In genomic region chr16:1020591-1020990, GRCh38 we compare ENCODE assay signal across 30 cellular contexts. TPM values are rescaled to one million over a fixed set of nuclear protein-coding genes. Genes with fewer than 3 reads are reported as not detected.
"Had no signal": no experiment of that assay in that cellular context is flagged by ENCODE, and none has a peak within 500 bp of the region (broad histone marks: within the 10 kb centered on the region; RNA-seq: fewer than 3 reads in every experiment).

No MANE protein-coding gene starts in this region.

- DNase-seq: stimulated activated CD4-positive, alpha-beta T cell treated with anti-CD3 and anti-CD28 coated beads, Interleukin-2, amount 100 ng/mL, for 48 hours; stimulated activated CD4-positive, alpha-beta T cell treated with anti-CD3 and anti-CD28 coated beads, Interleukin-4, amount 100 ng/mL, for 1 hour; stimulated activated CD4-positive, alpha-beta T cell treated with anti-CD3 and anti-CD28 coated beads, Interleukin-4, amount 100 ng/mL, for 24 hours; stimulated activated CD4-positive, alpha-beta T cell treated with anti-CD3 and anti-CD28 coated beads, Interleukin-4, amount 100 ng/mL, for 4 hours; stimulated activated CD8-positive, alpha-beta memory T cell treated with anti-CD3 and anti-CD28 coated beads, Interleukin-4, amount 100 ng/mL, for 48 hours; stimulated activated naive B cell treated with anti-CD40 and anti-IgM and Interleukin-4, amounts not matched to agents 10 μg/mL and 1 μg/mL and 100 μg/mL, for 72 hours; stimulated activated naive CD4-positive, alpha-beta T cell; stimulated activated naive CD4-positive, alpha-beta T cell treated with Interleukin-2 at 50 U/mL for 16 hours; stimulated activated naive CD8-positive, alpha-beta T cell treated with anti-CD3 and anti-CD28 coated beads, Interleukin-15, amount 100 ng/mL, for 72 hours; stimulated activated naive CD8-positive, alpha-beta T cell treated with anti-CD3 and anti-CD28 coated beads, Interleukin-15, Interleukin-2, amounts not matched to agents 100 U/mL and 50 U/mL, for 24 hours; stomach; testis; tibial artery; transverse colon; trophoblast cell; upper lobe of right lung; uterus had no signal

- H3K4me3 ChIP-seq: testis, thoracic aorta, transverse colon, uterus had no signal

- H3K27me3 ChIP-seq: testis, thyroid gland, upper lobe of left lung, uterus, vagina had no signal

- H3K4me3 Mint-ChIP-seq: stimulated activated effector memory CD8-positive, alpha-beta T cell treated with anti-CD3 and anti-CD28 coated beads, Interleukin-12 subunit alpha, Interleukin-12 subunit beta, amount 100 ng/mL, for 72 hours; stimulated activated memory B cell treated with anti-CD40 and anti-IgM and Interleukin-4, amounts not matched to agents 10 μg/mL and 1 μg/mL and 100 μg/mL, for 72 hours; stimulated activated naive B cell treated with anti-CD40 and anti-IgM and Interleukin-4, amounts not matched to agents 10 μg/mL and 1 μg/mL and 100 μg/mL, for 72 hours; stimulated activated naive CD8-positive, alpha-beta T cell treated with anti-CD3 and anti-CD28 coated beads, Interleukin-15, amount 100 ng/mL, for 72 hours; stimulated activated naive CD8-positive, alpha-beta T cell treated with anti-CD3 and anti-CD28 coated beads, Interleukin-15, Interleukin-2, amounts not matched to agents 100 ng/mL and 50 ng/mL, for 24 hours; type B pancreatic cell had no signal

- H3K4me1 Mint-ChIP-seq: stimulated activated effector memory CD8-positive, alpha-beta T cell treated with anti-CD3 and anti-CD28 coated beads, Interleukin-12 subunit alpha, Interleukin-12 subunit beta, amount 100 ng/mL, for 72 hours; stimulated activated memory B cell treated with anti-CD40 and anti-IgM and Interleukin-4, amounts not matched to agents 10 μg/mL and 1 μg/mL and 100 μg/mL, for 72 hours; stimulated activated naive B cell treated with anti-CD40 and anti-IgM and Interleukin-4, amounts not matched to agents 10 μg/mL and 1 μg/mL and 100 μg/mL, for 72 hours; stimulated activated naive CD8-positive, alpha-beta T cell treated with anti-CD3 and anti-CD28 coated beads, Interleukin-15, amount 100 ng/mL, for 72 hours had no signal

- H3K36me3 Mint-ChIP-seq: stimulated activated effector memory CD8-positive, alpha-beta T cell treated with anti-CD3 and anti-CD28 coated beads, Interleukin-12 subunit alpha, Interleukin-12 subunit beta, amount 100 ng/mL, for 72 hours; stimulated activated memory B cell treated with anti-CD40 and anti-IgM and Interleukin-4, amounts not matched to agents 10 μg/mL and 1 μg/mL and 100 μg/mL, for 72 hours; stimulated activated naive B cell treated with anti-CD40 and anti-IgM and Interleukin-4, amounts not matched to agents 10 μg/mL and 1 μg/mL and 100 μg/mL, for 72 hours; type B pancreatic cell had no signal

- H3K9me3 ChIP-seq: stomach, suprapubic skin, testis, thoracic aorta, thyroid gland, tibial artery, tibial nerve, transverse colon, upper lobe of left lung, upper lobe of right lung, uterus, vagina had no signal

- H3K36me3 ChIP-seq: stomach, suprapubic skin, thoracic aorta, thyroid gland, tibial artery, tibial nerve, transverse colon, upper lobe of left lung, upper lobe of right lung, uterus, vagina had no signal

- H3K9me3 Mint-ChIP-seq: stimulated activated effector memory CD8-positive, alpha-beta T cell treated with anti-CD3 and anti-CD28 coated beads, Interleukin-12 subunit alpha, Interleukin-12 subunit beta, amount 100 ng/mL, for 72 hours; stimulated activated memory B cell treated with anti-CD40 and anti-IgM and Interleukin-4, amounts not matched to agents 10 μg/mL and 1 μg/mL and 100 μg/mL, for 72 hours; stimulated activated naive B cell treated with anti-CD40 and anti-IgM and Interleukin-4, amounts not matched to agents 10 μg/mL and 1 μg/mL and 100 μg/mL, for 72 hours; stimulated activated naive CD8-positive, alpha-beta T cell treated with anti-CD3 and anti-CD28 coated beads, Interleukin-15, amount 100 ng/mL, for 72 hours; stimulated activated naive CD8-positive, alpha-beta T cell treated with anti-CD3 and anti-CD28 coated beads, Interleukin-15, Interleukin-2, amounts not matched to agents 100 ng/mL and 50 ng/mL, for 24 hours; type B pancreatic cell had no signal

- ATAC-seq: stimulated activated effector memory CD8-positive, alpha-beta T cell treated with anti-CD3 and anti-CD28 coated beads, Interleukin-12 subunit alpha, Interleukin-12 subunit beta, amount 100 ng/mL, for 72 hours; stimulated activated memory B cell treated with anti-CD40 and anti-IgM and Interleukin-4, amounts not matched to agents 10 μg/mL and 1 μg/mL and 100 μg/mL, for 72 hours; stimulated activated naive B cell treated with anti-CD40 and anti-IgM and Interleukin-4, amounts not matched to agents 10 μg/mL and 1 μg/mL and 100 μg/mL, for 72 hours; stimulated activated naive CD8-positive, alpha-beta T cell treated with anti-CD3 and anti-CD28 coated beads, Interleukin-15, Interleukin-2, amounts not matched to agents 100 U/mL and 50 U/mL, for 24 hours had no signal

- H3K4me1 ChIP-seq: testis, transverse colon, upper lobe of right lung, uterus had no signal

- H3K27ac Mint-ChIP-seq: stimulated activated effector memory CD8-positive, alpha-beta T cell treated with anti-CD3 and anti-CD28 coated beads, Interleukin-12 subunit alpha, Interleukin-12 subunit beta, amount 100 ng/mL, for 72 hours; stimulated activated memory B cell treated with anti-CD40 and anti-IgM and Interleukin-4, amounts not matched to agents 10 μg/mL and 1 μg/mL and 100 μg/mL, for 72 hours; stimulated activated naive B cell treated with anti-CD40 and anti-IgM and Interleukin-4, amounts not matched to agents 10 μg/mL and 1 μg/mL and 100 μg/mL, for 72 hours; stimulated activated naive CD8-positive, alpha-beta T cell treated with anti-CD3 and anti-CD28 coated beads, Interleukin-15, amount 100 ng/mL, for 72 hours; stimulated activated naive CD8-positive, alpha-beta T cell treated with anti-CD3 and anti-CD28 coated beads, Interleukin-15, Interleukin-2, amounts not matched to agents 100 ng/mL and 50 ng/mL, for 24 hours; type B pancreatic cell had no signal

- H3K27me3 Mint-ChIP-seq: stimulated activated naive CD8-positive, alpha-beta T cell treated with anti-CD3 and anti-CD28 coated beads, Interleukin-15, Interleukin-2, amounts not matched to agents 100 ng/mL and 50 ng/mL, for 24 hours had no signal

- H3K27ac ChIP-seq: suprapubic skin, testis, thoracic aorta, thyroid gland, transverse colon, upper lobe of left lung, upper lobe of right lung, uterus, vagina had no signal

RNA-seq across cellular contexts. Expression of gene SSTR5, which starts 52.0 kb away (rescaled TPM):
- total RNA-seq: stomach, subcutaneous adipose tissue, temporal lobe, thyroid gland, tibial nerve, transverse colon, upper lobe of left lung, upper lobe of right lung, uterus had no signal
- polyA plus RNA-seq: thymus had no signal
